Comparison of ENCODE assay signal across 9 cellular contexts in genomic region chr11:61968758-61969390, GRCh38. TPM values are rescaled to one million over a fixed set of nuclear protein-coding genes. Genes with fewer than 3 reads are reported as not detected.
DNase-seq lines count a peak whose midpoint lies in the region; TF ChIP-seq lines count a peak whose summit lies in the region.
"Had no signal": no experiment of that assay in that cellular context is flagged by ENCODE, and none has a peak within 500 bp of the region (broad histone marks: within the 10 kb centered on the region; RNA-seq: fewer than 3 reads in every experiment).

No MANE protein-coding gene starts in this region.

- H3K36me3 Mint-ChIP-seq in activated naive CD4-positive, alpha-beta T cell treated with anti-CD3 and anti-CD28 coated beads for 36 hours (ENCODE audit: low read depth), result peaks cover 37% of the 10 kb centered on the region

- WGBS in mammary epithelial cell (ENCODE audit: low coverage, missing lambda C conversion rate), result 88% methylated on average over 16 of the region's 16 CpGs
- WGBS in mesodermal cell (ENCODE audit: insufficient coverage in 2 of 2), 2 experiments, result 81 to 91% methylated on average over 8 to 13 of the region's 16 CpGs
- WGBS in transverse colon (ENCODE audit: low coverage in 1 of 2), 2 donors, result 89 to 92% methylated on average over 7 to 16 of the region's 16 CpGs

- peak overlapping the region; percentile 93 for H3K27ac Mint-ChIP-seq in activated naive CD4-positive, alpha-beta T cell treated with anti-CD3 and anti-CD28 coated beads for 36 hours

- H3K4me3 ChIP-seq in mammary epithelial cell (replicated peaks in 1 of 3; ENCODE audit: insufficient read depth in 1 of 3, low read depth in 2 of 3, low read length in 3 of 3) (peak overlapping the region; percentile 64 to 92 (median 69)), mesodermal cell (ENCODE audit: extremely low read depth, insufficient read depth, low read length, poor library complexity, severe bottlenecking) (peak overlapping the region; percentile 99), transverse colon (peak overlapping the region in 3 of 4 donors; percentile 89 to 95 (median 93))

- no peak for DNase-seq in activated naive CD4-positive, alpha-beta T cell treated with anti-CD3 and anti-CD28 coated beads for 36 hours
- no peak for DNase-seq in activated naive CD4-positive, alpha-beta T cell treated with anti-CD3 and anti-CD28 coated beads, Interleukin-2, amount 50 U/mL, for 16 hours
- DNase-seq in mammary epithelial cell, result no peak
- DNase-seq in transverse colon, result no peak
- no peak for DNase-seq in NOMO-1 (lab: John Stamatoyannopoulos, UW; ENCODE audit: unreplicated experiment in 2 of 2)
- DNase-seq in effector CD8-positive, alpha-beta T cell (lab: John Stamatoyannopoulos, UW), result no peak
- DNase-seq in NCI-H524 (lab: John Stamatoyannopoulos, UW), result no peak
- DNase-seq: Kasumi-1 had no signal

- peak overlapping the region; percentile 90 for H3K9ac ChIP-seq in mammary epithelial cell (ENCODE audit: insufficient read depth, low read length)

- H3K4me1 ChIP-seq in mammary epithelial cell (ENCODE audit: insufficient read depth, low read length) (peaks cover 61% of the 10 kb centered on the region), mesodermal cell (ENCODE audit: control insufficient read depth, insufficient read depth, low read length, poor library complexity, severe bottlenecking) (peaks cover 20% of the 10 kb centered on the region), transverse colon (peaks cover 43 to 79% (median 72%) of the 10 kb centered on the region in 4 donors)

- no peaks in the 10 kb centered on the region for H3K27me3 ChIP-seq in mammary epithelial cell (ENCODE audit: insufficient read depth, low read length)
- H3K27me3 ChIP-seq in transverse colon, result no peaks in the 10 kb centered on the region

- H3K27me3 Mint-ChIP-seq in activated naive CD4-positive, alpha-beta T cell treated with anti-CD3 and anti-CD28 coated beads for 36 hours (ENCODE audit: low read depth), result no peaks in the 10 kb centered on the region

- H3K27ac ChIP-seq in mammary epithelial cell (ENCODE audit: insufficient read depth, low read depth, low read length) (peak overlapping the region; percentile 94), mesodermal cell (ENCODE audit: low read depth, low read length, severe bottlenecking) (no peak overlapping the region), transverse colon (peak overlapping the region; percentile 99 to 100 (median 100))

- dilution Hi-C loops in mammary epithelial cell (cut with HindIII; ENCODE audit: low sequenced_read_pairs), result no loop called here

- CTCF ChIA-PET in activated naive CD4-positive, alpha-beta T cell treated with anti-CD3 and anti-CD28 coated beads for 36 hours (lab: Charles Lee), result interaction anchor here (0.8 to 2.1 kb wide), 8 partner anchors 21 to 140 kb away, joined by 3 to 15 read pairs (median 4); no protein-coding TSS in a partner anchor
- CTCF ChIA-PET in mammary epithelial cell (lab: Charles Lee; ENCODE audit: low non-redundant PET), result interaction anchor here (1.0 kb wide), 1 partner anchor 9 kb away, joined by 3 read pairs; no protein-coding TSS in a partner anchor

- TF ChIP-seq POLR2A in transverse colon (IDR thresholded peaks at IDR 0.05), result no peak

- H3K4me3 Mint-ChIP-seq in activated naive CD4-positive, alpha-beta T cell treated with anti-CD3 and anti-CD28 coated beads for 36 hours, result peak overlapping the region; percentile 93

- peak overlapping the region; percentile 98 for H3K4me2 ChIP-seq in mammary epithelial cell (ENCODE audit: insufficient read depth, low read depth, low read length)

- in situ Hi-C loops in mammary epithelial cell (cut with MboI; ENCODE audit: low sequenced_read_pairs in 2 of 2) (no loop called here), transverse colon (cut with MboI; ENCODE audit: low pct_ligation_motif_present in 1 of 4, low pct_unique_long_range_greater_than_20kb in 1 of 4, low sequenced_read_pairs in 3 of 4) (no loop called here)

- TF ChIP-seq EP300 in transverse colon (IDR thresholded peaks at IDR 0.05; ENCODE audit: low read depth), result no peak

- intact Hi-C loops in activated naive CD4-positive, alpha-beta T cell treated with anti-CD3 and anti-CD28 coated beads for 36 hours (cut with micrococcal nuclease), result loop anchor here (5.0 kb wide), 1 partner anchor 588 kb away; no protein-coding TSS in a partner anchor
- intact Hi-C loops in mammary epithelial cell (cut with micrococcal nuclease) (no loop called here), transverse colon (cut with DNase I; ENCODE audit: low total_unique reads) (no loop called here)

- peaks cover 12% of the 10 kb centered on the region for H4K20me1 ChIP-seq in mammary epithelial cell (ENCODE audit: insufficient read depth, low read length)

- TF ChIP-seq CTCF in mammary epithelial cell (conservative IDR thresholded peaks at IDR 0.05 in 1 of 2, IDR thresholded peaks at IDR 0.05 in 1 of 2; ENCODE audit: extremely low read depth in 1 of 2, insufficient read depth in 1 of 2, low read depth in 1 of 2, low read length in 2 of 2) (no peak), transverse colon (IDR thresholded peaks at IDR 0.05) (no peak)

- H3K79me2 ChIP-seq in mammary epithelial cell (ENCODE audit: insufficient read depth, low read length), result peaks cover 43% of the 10 kb centered on the region

- H3K36me3 ChIP-seq in mammary epithelial cell (ENCODE audit: insufficient read depth, low read length) (peaks cover 13% of the 10 kb centered on the region), mesodermal cell (ENCODE audit: control insufficient read depth, insufficient read depth, low read length) (peaks cover 26% of the 10 kb centered on the region), transverse colon (peaks cover 0 to 26% (median 11%) of the 10 kb centered on the region in 4 donors)

- peaks cover 71% of the 10 kb centered on the region for H3K4me1 Mint-ChIP-seq in activated naive CD4-positive, alpha-beta T cell treated with anti-CD3 and anti-CD28 coated beads for 36 hours (ENCODE audit: low read depth)

- no peaks in the 10 kb centered on the region for H3K9me3 Mint-ChIP-seq in activated naive CD4-positive, alpha-beta T cell treated with anti-CD3 and anti-CD28 coated beads for 36 hours

- H3K9me3 ChIP-seq in mammary epithelial cell (replicated peaks; ENCODE audit: insufficient read depth, low read length) (no peaks in the 10 kb centered on the region), mesodermal cell (ENCODE audit: control insufficient read depth, low read length) (no peaks in the 10 kb centered on the region), transverse colon (no peaks in the 10 kb centered on the region)

- H2AFZ ChIP-seq in mammary epithelial cell (ENCODE audit: low read depth, low read length), result peak overlapping the region; percentile 78

- BruUV-seq in mammary epithelial cell (replicated peaks; lab: Mats Ljungman, UMichigan), result no TSS peak

RNA-seq across cellular contexts. Expression of gene FTH1, which starts 1.4 kb away (rescaled TPM):
- 1,000 to 10,000 TPM; 1,302 to 1,352 TPM for total RNA-seq in activated naive CD4-positive, alpha-beta T cell treated with anti-CD3 and anti-CD28 coated beads for 36 hours
- total RNA-seq in mammary epithelial cell, result 1,000 to 10,000 TPM; 2,122 to 4,396 TPM
- 3,424 TPM for polyA plus RNA-seq in mammary epithelial cell
- 11,932 TPM for polyA minus RNA-seq in mammary epithelial cell
- 1,624 TPM for polyA plus RNA-seq in mesodermal cell (2013, experiment 1 of 2)
- polyA plus RNA-seq in mesodermal cell (2013, experiment 2 of 2), result 1,415 TPM
- 1,000 to 10,000 TPM; 2,288 to 6,007 (median 4,694) TPM for total RNA-seq in transverse colon

RNA-seq across cellular contexts. Expression of gene BEST1, which starts 18.7 kb away (rescaled TPM):
- under 1 TPM; 0.45 to 0.49 TPM for total RNA-seq in activated naive CD4-positive, alpha-beta T cell treated with anti-CD3 and anti-CD28 coated beads for 36 hours
- under 1 TPM; 0.24 to 0.67 TPM for total RNA-seq in mammary epithelial cell
- 0.14 TPM for polyA plus RNA-seq in mammary epithelial cell
- 0.26 TPM for polyA minus RNA-seq in mammary epithelial cell
- 0.55 TPM for polyA plus RNA-seq in mesodermal cell (2013, experiment 1 of 2)
- polyA plus RNA-seq in mesodermal cell (2013, experiment 2 of 2), result 0.35 TPM
- 1 to 10 TPM in 3 of 4 donors, under 1 TPM in 1; 0.40 to 3.7 (median 2.6) TPM for total RNA-seq in transverse colon

RNA-seq across cellular contexts. Expression of gene RAB3IL1, which starts 51.5 kb away (rescaled TPM):
- under 1 TPM; 0.52 to 0.74 TPM for total RNA-seq in activated naive CD4-positive, alpha-beta T cell treated with anti-CD3 and anti-CD28 coated beads for 36 hours
- 1 to 10 TPM; 1.4 to 2.3 TPM for total RNA-seq in mammary epithelial cell
- polyA plus RNA-seq in mammary epithelial cell, result 1.00 TPM
- 0.57 TPM for polyA minus RNA-seq in mammary epithelial cell
- 6.9 TPM for polyA plus RNA-seq in mesodermal cell (2013, experiment 1 of 2)
- 5.0 TPM for polyA plus RNA-seq in mesodermal cell (2013, experiment 2 of 2)
- 1 to 10 TPM; 1.2 to 7.6 (median 5.9) TPM for total RNA-seq in transverse colon
